Comparison of ENCODE assay signal across 2 cellular contexts in genomic region chr7:88826222-88826621, GRCh38.
TF ChIP-seq lines count a peak whose summit lies in the region.

No MANE protein-coding gene starts in this region.

TF ChIP-seq in GM12878, 131 proteins besides CTCF, POLR2A, EP300 and RAD21:
- TF ChIP-seq BHLHE40 (IDR thresholded peaks at IDR 0.05; ENCODE audit: borderline replicate concordance in 1 of 2, low read depth in 2 of 2, low read length in 1 of 2) = no peak
- no peak for TF ChIP-seq JUND (IDR thresholded peaks at IDR 0.05; ENCODE audit: low read depth, low read length)
- no peak for TF ChIP-seq IRF4 (IDR thresholded peaks at IDR 0.05; ENCODE audit: low read depth, low read length)
- no peak for TF ChIP-seq ZBED1 (IDR thresholded peaks at IDR 0.05; ENCODE audit: borderline replicate concordance)
- no peak for TF ChIP-seq ZNF217 (IDR thresholded peaks at IDR 0.05)
- no peak for TF ChIP-seq CHD2 (IDR thresholded peaks at IDR 0.05; ENCODE audit: borderline replicate concordance, low read depth, low read length)

TF ChIP-seq in HepG2, 621 proteins besides CTCF, POLR2A, EP300 and RAD21 (continued from another document):
- TF ChIP-seq SOX13 (IDR thresholded peaks at IDR 0.05) = no peak
- no peak for TF ChIP-seq SOX13 (CRISPR knock-in tag; conservative IDR thresholded peaks at IDR 0.05 in 1 of 2, IDR thresholded peaks at IDR 0.05 in 1 of 2)
